ENCODE assay signal across 7 cellular contexts in genomic region chr12:49827351-49828099, GRCh38. TPM values are rescaled to one million over a fixed set of nuclear protein-coding genes. Genes with fewer than 3 reads are reported as not detected.
DNase-seq lines count a peak whose midpoint lies in the region; ATAC-seq and TF ChIP-seq lines count a peak whose summit lies in the region.

No MANE protein-coding gene starts in this region.

- H3K4me1 ChIP-seq in left ventricle myocardium inferior, result peaks cover 68% of the 10 kb centered on the region

- no peaks in the 10 kb centered on the region for H3K9me3 ChIP-seq in left ventricle myocardium inferior (replicated peaks)

- no peaks in the 10 kb centered on the region for H3K27me3 ChIP-seq in left ventricle myocardium inferior (ENCODE audit: low read depth)

- no peak for TF ChIP-seq CTCF in GM12875 (IDR thresholded peaks at IDR 0.05; ENCODE audit: borderline replicate concordance, insufficient read depth, low read depth, low read length)
- no peak for TF ChIP-seq CTCF in left ventricle myocardium inferior (IDR thresholded peaks at IDR 0.05; ENCODE audit: borderline replicate concordance)

- H3K4me3 ChIP-seq in GM12875 (ENCODE audit: low read depth, low read length) (peak overlapping the region; percentile 72), left ventricle myocardium inferior (peak overlapping the region; percentile 96)

- H3K36me3 ChIP-seq in left ventricle myocardium inferior, result peaks cover 3% of the 10 kb centered on the region

- in situ Hi-C loops in SK-MEL-5 (cut with HindIII; ENCODE audit: low pct_unique_long_range_greater_than_20kb, low sequenced_read_pairs), result no loop called here

- peak overlapping the region; percentile 98 for H3K27ac ChIP-seq in left ventricle myocardium inferior (replicated peaks)

- ATAC-seq in HG02798 (IDR thresholded peaks at IDR 0.05; ENCODE audit: poor library complexity, unreplicated experiment), result no peak

- peak; percentile 49 for DNase-seq in HPDE6-E6E7 (ENCODE audit: extremely low spot score)
- DNase-seq in SK-MEL-5 (ENCODE audit: low read depth, low spot score), result peak; percentile 55
- peak in 54 of 58 donors; percentile 9 to 83 (median 61) for DNase-seq in anterior cingulate cortex (lab: John Stamatoyannopoulos, UW)
- peak; percentile 79 for DNase-seq in left ventricle myocardium inferior
- DNase-seq in pons (ENCODE audit: low spot score), result peak; percentile 59

- intact Hi-C loops in left ventricle myocardium inferior (cut with micrococcal nuclease), result no loop called here

RNA-seq across cellular contexts. Expression of gene NCKAP5L, which starts 0.7 kb away (rescaled TPM):
- 29.2 and 29.6 TPM in 2 replicates for total RNA-seq in SK-MEL-5 (2014; rRNA removed; shearing (Covaris generic))
- polyA plus RNA-seq in SK-MEL-5 (2015; cell fraction: cytosol; rRNA removed), result 59.9 and 79.3 TPM in 2 replicates
- 108 and 142 TPM in 2 replicates for polyA plus RNA-seq in SK-MEL-5 (2015; cell fraction: nucleus; rRNA removed)
- total RNA-seq in left ventricle myocardium inferior, result 25.5 TPM

RNA-seq across cellular contexts. Expression of gene BCDIN3D, which starts 15.4 kb away (rescaled TPM):
- total RNA-seq in SK-MEL-5 (2014; rRNA removed; shearing (Covaris generic)), result 6.3 and 7.2 TPM in 2 replicates
- 5.7 and 6.8 TPM in 2 replicates for polyA plus RNA-seq in SK-MEL-5 (2015; cell fraction: cytosol; rRNA removed)
- polyA plus RNA-seq in SK-MEL-5 (2015; cell fraction: nucleus; rRNA removed), result 5.7 and 6.7 TPM in 2 replicates
- total RNA-seq in left ventricle myocardium inferior, result 2.9 TPM
